ENCODE assay signal across 10 cellular contexts in the genomic region with DNA sequence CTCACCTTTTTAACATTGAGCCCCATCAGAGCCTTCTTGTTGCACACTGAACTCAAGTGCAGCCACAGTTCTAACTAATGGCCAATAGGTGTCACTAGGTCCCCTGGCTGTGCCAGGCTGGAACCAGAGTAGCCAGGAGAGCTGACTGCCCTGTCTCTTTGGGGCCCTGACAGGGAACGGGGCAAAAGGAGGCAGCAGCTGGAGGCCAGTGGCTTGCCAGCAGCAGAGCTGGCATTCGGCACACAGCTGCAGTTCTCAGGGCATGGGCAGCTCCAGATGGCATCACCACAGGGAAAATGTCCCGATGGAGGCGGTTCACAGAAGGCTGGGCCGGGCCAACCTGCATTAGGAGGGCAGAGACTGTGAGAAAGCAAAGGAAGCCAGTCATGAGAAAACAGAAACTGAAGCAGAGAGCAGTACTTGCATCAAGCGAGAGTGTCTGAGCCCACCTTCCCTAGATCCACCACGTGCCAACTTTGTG.
A peak's percentile ranks its signal among the peaks of the same experiment; 100 is the strongest.
DNase-seq lines count a peak whose midpoint lies in the region; ATAC-seq and TF ChIP-seq lines count a peak whose summit lies in the region.
"Had no signal": no experiment of that assay in that cellular context is flagged by ENCODE, and none has a peak within 500 bp of the region (broad histone marks: within the 10 kb centered on the region; RNA-seq: fewer than 3 reads in every experiment).

No MANE protein-coding gene starts in this region.

- H3K27me3 Mint-ChIP-seq in activated T-cell treated with anti-CD3 and anti-CD28 coated beads, Interleukin-2, amount 50 U/mL, for 4 hours (ENCODE audit: low read depth) = peaks cover 4% of the 10 kb centered on the region

- H3F3A ChIP-seq in MM.1S (ENCODE audit: insufficient read depth, low read length) = peaks cover 21% of the 10 kb centered on the region

- no peaks in the 10 kb centered on the region for H3K36me3 Mint-ChIP-seq in activated T-cell treated with anti-CD3 and anti-CD28 coated beads, Interleukin-2, amount 50 U/mL, for 4 hours (ENCODE audit: insufficient read depth)

- peak overlapping the region; percentile 62; the same call in 1 of the 2 replicates for H3K27ac ChIP-seq in MM.1S (ENCODE audit: low read length)
- no peak overlapping the region for H3K27ac ChIP-seq in ascending aorta
- H3K27ac ChIP-seq: BLaER1 treated with 17β-estradiol and CSF1 and Interleukin-3, amounts not matched to agents 10 nM and 100 nM had no signal

- no peaks in the 10 kb centered on the region for H3K4me1 Mint-ChIP-seq in activated T-cell treated with anti-CD3 and anti-CD28 coated beads, Interleukin-2, amount 50 U/mL, for 4 hours (ENCODE audit: low read depth)

- no peaks in the 10 kb centered on the region for H3K9me2 ChIP-seq in MM.1S (replicated peaks; ENCODE audit: insufficient read depth, low read length)

- H3K9ac ChIP-seq in MM.1S (ENCODE audit: low read length) (peak overlapping the region; percentile 29; the same call in 1 of the 2 replicates), adipocyte (ENCODE audit: low read length) (no peak overlapping the region)
- H3K9ac ChIP-seq: BLaER1 treated with 17β-estradiol and CSF1 and Interleukin-3, amounts not matched to agents 10 nM and 100 nM had no signal

- no peaks in the 10 kb centered on the region for H3K79me2 ChIP-seq in MM.1S (ENCODE audit: low read length)

- no peak overlapping the region for H3K4me3 Mint-ChIP-seq in activated T-cell treated with anti-CD3 and anti-CD28 coated beads, Interleukin-2, amount 50 U/mL, for 4 hours
- H3K4me3 Mint-ChIP-seq: activated T-cell treated with anti-CD3 and anti-CD28 coated beads, Interleukin-2, amount 50 U/mL, for 72 hours had no signal

- DNase-seq in NCI-H2081 (lab: John Stamatoyannopoulos, UW) (peak; percentile 16 to 49), NCI-H2081 treated with DMSO at 0.1 percent for 48 hours (lab: John Stamatoyannopoulos, UW) (no peak), MM.1S (peak; percentile 96), adipocyte (ENCODE audit: low read depth) (peak; percentile 54), left lobe of liver (ENCODE audit: low spot score) (peak; percentile 51), ascending aorta (ENCODE audit: low spot score in 2 of 2) (no peak)
- no peak for DNase-seq in activated T-cell treated with anti-CD3 and anti-CD28 coated beads, Interleukin-2, amount 50 U/mL, for 4 hours

- no peaks in the 10 kb centered on the region for H4K20me1 ChIP-seq in MM.1S (ENCODE audit: insufficient read depth, low read length)
- H4K20me1 ChIP-seq: BLaER1 treated with 17β-estradiol and CSF1 and Interleukin-3, amounts not matched to agents 10 nM and 100 nM had no signal

- peak; percentile 54 for ATAC-seq in GM21619 (IDR thresholded peaks at IDR 0.05; ENCODE audit: unreplicated experiment)
- peak; percentile 99 for ATAC-seq in left lobe of liver
- no peak for ATAC-seq in activated T-cell treated with anti-CD3 and anti-CD28 coated beads, Interleukin-2, amount 50 U/mL, for 4 hours
- ATAC-seq: activated T-cell treated with anti-CD3 and anti-CD28 coated beads, Interleukin-2, amount 50 U/mL, for 72 hours had no signal

- no peaks in the 10 kb centered on the region for H3K9me3 Mint-ChIP-seq in activated T-cell treated with anti-CD3 and anti-CD28 coated beads, Interleukin-2, amount 50 U/mL, for 4 hours
- H3K9me3 Mint-ChIP-seq: activated T-cell treated with anti-CD3 and anti-CD28 coated beads, Interleukin-2, amount 50 U/mL, for 72 hours had no signal

- no peaks in the 10 kb centered on the region for H3K27me3 ChIP-seq in MM.1S (replicated peaks; ENCODE audit: insufficient read depth, low read length)
- no peaks in the 10 kb centered on the region for H3K27me3 ChIP-seq in adipocyte (replicated peaks; ENCODE audit: control insufficient read depth, insufficient read depth, low read length)
- H3K27me3 ChIP-seq in ascending aorta = no peaks in the 10 kb centered on the region
- H3K27me3 ChIP-seq: BLaER1 treated with 17β-estradiol and CSF1 and Interleukin-3, amounts not matched to agents 10 nM and 100 nM had no signal

- peak overlapping the region; percentile 65 for H2AFZ ChIP-seq in MM.1S (ENCODE audit: low read length)

- no peaks in the 10 kb centered on the region for H3K9me3 ChIP-seq in MM.1S (replicated peaks; ENCODE audit: insufficient read depth, low read length)
- H3K9me3 ChIP-seq in adipocyte (ENCODE audit: control insufficient read depth, low read length) = no peaks in the 10 kb centered on the region
- H3K9me3 ChIP-seq in ascending aorta = no peaks in the 10 kb centered on the region
- H3K9me3 ChIP-seq: BLaER1 treated with 17β-estradiol and CSF1 and Interleukin-3, amounts not matched to agents 10 nM and 100 nM had no signal

- peaks cover 53% of the 10 kb centered on the region for H3K4me1 ChIP-seq in MM.1S (ENCODE audit: low read length)
- peaks cover 20% of the 10 kb centered on the region for H3K4me1 ChIP-seq in adipocyte (ENCODE audit: control insufficient read depth, insufficient read depth, low read length)
- H3K4me1 ChIP-seq in ascending aorta = no peaks in the 10 kb centered on the region
- H3K4me1 ChIP-seq: BLaER1 treated with 17β-estradiol and CSF1 and Interleukin-3, amounts not matched to agents 10 nM and 100 nM had no signal

- H3K4me2 ChIP-seq in MM.1S (ENCODE audit: low read depth, low read length) = peak overlapping the region; percentile 70
- H3K4me2 ChIP-seq: BLaER1 treated with 17β-estradiol and CSF1 and Interleukin-3, amounts not matched to agents 10 nM and 100 nM had no signal

- H3K36me3 ChIP-seq in MM.1S (replicated peaks; ENCODE audit: insufficient read depth, low read length) (no peaks in the 10 kb centered on the region), adipocyte (ENCODE audit: control insufficient read depth, insufficient read depth, low read length, severe bottlenecking) (no peaks in the 10 kb centered on the region), ascending aorta (no peaks in the 10 kb centered on the region)
- H3K36me3 ChIP-seq: BLaER1 treated with 17β-estradiol and CSF1 and Interleukin-3, amounts not matched to agents 10 nM and 100 nM had no signal

- TF ChIP-seq CTCF in MM.1S (IDR thresholded peaks at IDR 0.05; ENCODE audit: low read length) = peak; percentile 99
- TF ChIP-seq CTCF in ascending aorta (IDR thresholded peaks at IDR 0.05) = peak in 1 of 3 experiments; percentile 20

- H3K4me3 ChIP-seq in MM.1S (ENCODE audit: low read length) (peak overlapping the region; percentile 33), adipocyte (ENCODE audit: low read length) (no peak overlapping the region), ascending aorta (no peak overlapping the region)
- H3K4me3 ChIP-seq: BLaER1 treated with 17β-estradiol and CSF1 and Interleukin-3, amounts not matched to agents 10 nM and 100 nM had no signal

- intact Hi-C loops in ascending aorta (cut with DNase I) = no loop called here

Comparison
In these comparisons a context has a peak if more than half of its experiments do, and no peak if none do; other contexts are left out.
1. DNase-seq: peak in NCI-H2081 (2 of 2), MM.1S (single experiment), adipocyte (single experiment) and left lobe of liver (single experiment); none in NCI-H2081 treated with DMSO at 0.1 percent for 48 hours (single experiment), ascending aorta (0 of 2) and activated T-cell treated with anti-CD3 and anti-CD28 coated beads, Interleukin-2, amount 50 U/mL, for 4 hours (single experiment).
2. ATAC-seq: peak in GM21619 (single experiment) and left lobe of liver (single experiment); none in activated T-cell treated with anti-CD3 and anti-CD28 coated beads, Interleukin-2, amount 50 U/mL, for 4 hours (0 of 2).